ENCODE assay signal across 1 cellular context in the genomic region with DNA sequence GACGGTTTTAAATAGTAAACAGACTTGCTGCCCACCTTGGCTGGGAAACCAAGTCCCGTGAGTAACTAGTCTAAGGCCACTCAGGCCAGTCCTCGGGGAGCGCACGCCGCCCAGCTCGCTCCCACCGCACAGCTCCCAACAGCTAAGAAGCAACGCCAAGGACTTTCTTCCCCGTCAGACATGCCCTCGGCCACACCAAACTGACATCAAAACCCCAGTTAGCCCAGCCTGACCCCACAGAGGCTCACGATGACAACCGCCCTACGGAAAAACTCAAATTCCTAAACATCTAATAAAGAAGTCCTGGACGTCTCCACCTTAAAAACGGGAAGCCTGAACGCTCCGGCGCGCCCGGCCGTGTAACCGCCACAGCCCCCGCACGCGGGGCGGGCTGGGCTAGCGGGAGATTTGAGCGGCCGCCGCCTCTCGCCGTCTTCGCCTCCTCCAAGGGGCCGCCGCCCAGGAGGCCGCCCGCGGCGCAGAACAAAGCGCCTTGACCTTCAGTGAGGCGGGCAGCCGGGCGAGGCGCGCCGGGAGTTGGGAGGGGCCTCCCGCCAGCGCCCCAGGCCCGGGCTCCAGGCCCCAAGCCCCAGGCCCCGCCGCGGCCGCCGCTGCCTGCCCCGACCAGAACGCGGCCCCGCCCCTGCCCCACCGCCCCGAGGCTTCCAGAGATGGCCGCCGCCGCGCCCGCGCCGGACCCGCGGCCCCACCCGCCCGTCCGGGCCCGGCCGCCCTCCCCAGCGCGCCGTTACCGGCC.
TF ChIP-seq lines count a peak whose summit lies in the region.

No MANE protein-coding gene starts in this region.

TF ChIP-seq in HepG2, 621 proteins besides CTCF, POLR2A, EP300 and RAD21 (continued from another document and continues in another):
- TF ChIP-seq STAG1 (CRISPR knock-in tag; IDR thresholded peaks at IDR 0.05) (no peak), POGZ (CRISPR knock-in tag; IDR thresholded peaks at IDR 0.05) (no peak), ZNF382 (CRISPR knock-in tag; IDR thresholded peaks at IDR 0.05; ENCODE audit: borderline replicate concordance) (no peak), EHMT2 (IDR thresholded peaks at IDR 0.05; ENCODE audit: borderline replicate concordance, low read depth, low read length) (no peak), ZNF589 (CRISPR knock-in tag; conservative IDR thresholded peaks at IDR 0.05) (no peak), CEBPG (CRISPR knock-in tag; IDR thresholded peaks at IDR 0.05) (no peak), PAX8 (CRISPR knock-in tag; IDR thresholded peaks at IDR 0.05; ENCODE audit: borderline replicate concordance) (no peak), GABPB1 (CRISPR knock-in tag; IDR thresholded peaks at IDR 0.05) (0 out of 2 replicates have a peak, but pooled peaks have one; percentile 18), SOX6 (IDR thresholded peaks at IDR 0.05) (no peak), SOX6 (CRISPR knock-in tag; IDR thresholded peaks at IDR 0.05) (no peak), ZNF432 (CRISPR knock-in tag; IDR thresholded peaks at IDR 0.05; ENCODE audit: borderline replicate concordance) (no peak), TSC22D2 (CRISPR knock-in tag; IDR thresholded peaks at IDR 0.05; ENCODE audit: borderline replicate concordance) (no peak), TCF12 (IDR thresholded peaks at IDR 0.05) (no peak), TCF12 (CRISPR knock-in tag; IDR thresholded peaks at IDR 0.05) (no peak), JUNB (CRISPR knock-in tag; IDR thresholded peaks at IDR 0.05; ENCODE audit: borderline replicate concordance) (no peak), SRSF9 (IDR thresholded peaks at IDR 0.05; ENCODE audit: borderline replicate concordance, insufficient read depth, low read depth, low read length, poor library complexity, severe bottlenecking) (no peak), ZNF264 (CRISPR knock-in tag; IDR thresholded peaks at IDR 0.05) (no peak), FOXM1 (CRISPR knock-in tag; IDR thresholded peaks at IDR 0.05) (no peak), ZMAT3 (CRISPR knock-in tag; conservative IDR thresholded peaks at IDR 0.05) (no peak), ZNF577 (CRISPR knock-in tag; IDR thresholded peaks at IDR 0.05; ENCODE audit: borderline replicate concordance, low read depth) (no peak), SUZ12 (IDR thresholded peaks at IDR 0.05; ENCODE audit: low read depth, low read length) (no peak), GATAD1 (CRISPR knock-in tag; IDR thresholded peaks at IDR 0.05) (no peak), KDM5A (IDR thresholded peaks at IDR 0.05; ENCODE audit: borderline replicate concordance, low read length) (peak; percentile 9; the same call in 1 of the 2 replicates), SP140L (CRISPR knock-in tag; IDR thresholded peaks at IDR 0.05; ENCODE audit: borderline replicate concordance) (no peak), HNRNPUL1 (IDR thresholded peaks at IDR 0.05; ENCODE audit: low read depth, low read length) (no peak), SRSF4 (IDR thresholded peaks at IDR 0.05; ENCODE audit: low read depth, low read length, poor library complexity, severe bottlenecking) (no peak), SIX1 (CRISPR knock-in tag; IDR thresholded peaks at IDR 0.05; ENCODE audit: borderline replicate concordance) (no peak)
- TF ChIP-seq, protein P1, sequence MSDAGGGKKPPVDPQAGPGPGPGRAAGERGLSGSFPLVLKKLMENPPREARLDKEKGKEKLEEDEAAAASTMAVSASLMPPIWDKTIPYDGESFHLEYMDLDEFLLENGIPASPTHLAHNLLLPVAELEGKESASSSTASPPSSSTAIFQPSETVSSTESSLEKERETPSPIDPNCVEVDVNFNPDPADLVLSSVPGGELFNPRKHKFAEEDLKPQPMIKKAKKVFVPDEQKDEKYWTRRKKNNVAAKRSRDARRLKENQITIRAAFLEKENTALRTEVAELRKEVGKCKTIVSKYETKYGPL (CRISPR knock-in tag; IDR thresholded peaks at IDR 0.05), result no peak
- TF ChIP-seq, protein P2, sequence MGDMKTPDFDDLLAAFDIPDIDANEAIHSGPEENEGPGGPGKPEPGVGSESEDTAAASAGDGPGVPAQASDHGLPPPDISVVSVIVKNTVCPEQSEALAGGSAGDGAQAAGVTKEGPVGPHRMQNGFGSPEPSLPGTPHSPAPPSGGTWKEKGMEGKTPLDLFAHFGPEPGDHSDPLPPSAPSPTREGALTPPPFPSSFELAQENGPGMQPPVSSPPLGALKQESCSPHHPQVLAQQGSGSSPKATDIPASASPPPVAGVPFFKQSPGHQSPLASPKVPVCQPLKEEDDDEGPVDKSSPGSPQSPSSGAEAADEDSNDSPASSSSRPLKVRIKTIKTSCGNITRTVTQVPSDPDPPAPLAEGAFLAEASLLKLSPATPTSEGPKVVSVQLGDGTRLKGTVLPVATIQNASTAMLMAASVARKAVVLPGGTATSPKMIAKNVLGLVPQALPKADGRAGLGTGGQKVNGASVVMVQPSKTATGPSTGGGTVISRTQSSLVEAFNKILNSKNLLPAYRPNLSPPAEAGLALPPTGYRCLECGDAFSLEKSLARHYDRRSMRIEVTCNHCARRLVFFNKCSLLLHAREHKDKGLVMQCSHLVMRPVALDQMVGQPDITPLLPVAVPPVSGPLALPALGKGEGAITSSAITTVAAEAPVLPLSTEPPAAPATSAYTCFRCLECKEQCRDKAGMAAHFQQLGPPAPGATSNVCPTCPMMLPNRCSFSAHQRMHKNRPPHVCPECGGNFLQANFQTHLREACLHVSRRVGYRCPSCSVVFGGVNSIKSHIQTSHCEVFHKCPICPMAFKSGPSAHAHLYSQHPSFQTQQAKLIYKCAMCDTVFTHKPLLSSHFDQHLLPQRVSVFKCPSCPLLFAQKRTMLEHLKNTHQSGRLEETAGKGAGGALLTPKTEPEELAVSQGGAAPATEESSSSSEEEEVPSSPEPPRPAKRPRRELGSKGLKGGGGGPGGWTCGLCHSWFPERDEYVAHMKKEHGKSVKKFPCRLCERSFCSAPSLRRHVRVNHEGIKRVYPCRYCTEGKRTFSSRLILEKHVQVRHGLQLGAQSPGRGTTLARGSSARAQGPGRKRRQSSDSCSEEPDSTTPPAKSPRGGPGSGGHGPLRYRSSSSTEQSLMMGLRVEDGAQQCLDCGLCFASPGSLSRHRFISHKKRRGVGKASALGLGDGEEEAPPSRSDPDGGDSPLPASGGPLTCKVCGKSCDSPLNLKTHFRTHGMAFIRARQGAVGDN (CRISPR knock-in tag; IDR thresholded peaks at IDR 0.05), result no peak; the same call in 1 of the 2 replicates
- TF ChIP-seq, protein P3, sequence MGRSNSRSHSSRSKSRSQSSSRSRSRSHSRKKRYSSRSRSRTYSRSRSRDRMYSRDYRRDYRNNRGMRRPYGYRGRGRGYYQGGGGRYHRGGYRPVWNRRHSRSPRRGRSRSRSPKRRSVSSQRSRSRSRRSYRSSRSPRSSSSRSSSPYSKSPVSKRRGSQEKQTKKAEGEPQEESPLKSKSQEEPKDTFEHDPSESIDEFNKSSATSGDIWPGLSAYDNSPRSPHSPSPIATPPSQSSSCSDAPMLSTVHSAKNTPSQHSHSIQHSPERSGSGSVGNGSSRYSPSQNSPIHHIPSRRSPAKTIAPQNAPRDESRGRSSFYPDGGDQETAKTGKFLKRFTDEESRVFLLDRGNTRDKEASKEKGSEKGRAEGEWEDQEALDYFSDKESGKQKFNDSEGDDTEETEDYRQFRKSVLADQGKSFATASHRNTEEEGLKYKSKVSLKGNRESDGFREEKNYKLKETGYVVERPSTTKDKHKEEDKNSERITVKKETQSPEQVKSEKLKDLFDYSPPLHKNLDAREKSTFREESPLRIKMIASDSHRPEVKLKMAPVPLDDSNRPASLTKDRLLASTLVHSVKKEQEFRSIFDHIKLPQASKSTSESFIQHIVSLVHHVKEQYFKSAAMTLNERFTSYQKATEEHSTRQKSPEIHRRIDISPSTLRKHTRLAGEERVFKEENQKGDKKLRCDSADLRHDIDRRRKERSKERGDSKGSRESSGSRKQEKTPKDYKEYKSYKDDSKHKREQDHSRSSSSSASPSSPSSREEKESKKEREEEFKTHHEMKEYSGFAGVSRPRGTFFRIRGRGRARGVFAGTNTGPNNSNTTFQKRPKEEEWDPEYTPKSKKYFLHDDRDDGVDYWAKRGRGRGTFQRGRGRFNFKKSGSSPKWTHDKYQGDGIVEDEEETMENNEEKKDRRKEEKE (IDR thresholded peaks at IDR 0.05), result no peak
- TF ChIP-seq, protein P4, sequence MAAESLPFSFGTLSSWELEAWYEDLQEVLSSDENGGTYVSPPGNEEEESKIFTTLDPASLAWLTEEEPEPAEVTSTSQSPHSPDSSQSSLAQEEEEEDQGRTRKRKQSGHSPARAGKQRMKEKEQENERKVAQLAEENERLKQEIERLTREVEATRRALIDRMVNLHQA (CRISPR knock-in tag; IDR thresholded peaks at IDR 0.05), result no peak
- TF ChIP-seq, protein P5, sequence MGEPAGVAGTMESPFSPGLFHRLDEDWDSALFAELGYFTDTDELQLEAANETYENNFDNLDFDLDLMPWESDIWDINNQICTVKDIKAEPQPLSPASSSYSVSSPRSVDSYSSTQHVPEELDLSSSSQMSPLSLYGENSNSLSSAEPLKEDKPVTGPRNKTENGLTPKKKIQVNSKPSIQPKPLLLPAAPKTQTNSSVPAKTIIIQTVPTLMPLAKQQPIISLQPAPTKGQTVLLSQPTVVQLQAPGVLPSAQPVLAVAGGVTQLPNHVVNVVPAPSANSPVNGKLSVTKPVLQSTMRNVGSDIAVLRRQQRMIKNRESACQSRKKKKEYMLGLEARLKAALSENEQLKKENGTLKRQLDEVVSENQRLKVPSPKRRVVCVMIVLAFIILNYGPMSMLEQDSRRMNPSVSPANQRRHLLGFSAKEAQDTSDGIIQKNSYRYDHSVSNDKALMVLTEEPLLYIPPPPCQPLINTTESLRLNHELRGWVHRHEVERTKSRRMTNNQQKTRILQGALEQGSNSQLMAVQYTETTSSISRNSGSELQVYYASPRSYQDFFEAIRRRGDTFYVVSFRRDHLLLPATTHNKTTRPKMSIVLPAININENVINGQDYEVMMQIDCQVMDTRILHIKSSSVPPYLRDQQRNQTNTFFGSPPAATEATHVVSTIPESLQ (CRISPR knock-in tag; conservative IDR thresholded peaks at IDR 0.05), result no peak
- TF ChIP-seq, protein P6, sequence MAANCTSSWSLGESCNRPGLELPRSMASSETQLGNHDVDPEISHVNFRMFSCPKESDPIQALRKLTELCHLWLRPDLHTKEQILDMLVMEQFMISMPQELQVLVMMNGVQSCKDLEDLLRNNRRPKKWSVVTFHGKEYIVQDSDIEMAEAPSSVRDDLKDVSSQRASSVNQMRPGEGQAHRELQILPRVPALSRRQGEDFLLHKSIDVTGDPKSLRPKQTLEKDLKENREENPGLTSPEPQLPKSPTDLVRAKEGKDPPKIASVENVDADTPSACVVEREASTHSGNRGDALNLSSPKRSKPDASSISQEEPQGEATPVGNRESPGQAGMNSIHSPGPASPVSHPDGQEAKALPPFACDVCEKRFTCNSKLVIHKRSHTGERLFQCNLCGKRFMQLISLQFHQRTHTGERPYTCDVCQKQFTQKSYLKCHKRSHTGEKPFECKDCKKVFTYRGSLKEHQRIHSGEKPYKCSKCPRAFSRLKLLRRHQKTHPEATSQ (CRISPR knock-in tag; IDR thresholded peaks at IDR 0.05; ENCODE audit: borderline replicate concordance), result no peak
- TF ChIP-seq, protein P7, sequence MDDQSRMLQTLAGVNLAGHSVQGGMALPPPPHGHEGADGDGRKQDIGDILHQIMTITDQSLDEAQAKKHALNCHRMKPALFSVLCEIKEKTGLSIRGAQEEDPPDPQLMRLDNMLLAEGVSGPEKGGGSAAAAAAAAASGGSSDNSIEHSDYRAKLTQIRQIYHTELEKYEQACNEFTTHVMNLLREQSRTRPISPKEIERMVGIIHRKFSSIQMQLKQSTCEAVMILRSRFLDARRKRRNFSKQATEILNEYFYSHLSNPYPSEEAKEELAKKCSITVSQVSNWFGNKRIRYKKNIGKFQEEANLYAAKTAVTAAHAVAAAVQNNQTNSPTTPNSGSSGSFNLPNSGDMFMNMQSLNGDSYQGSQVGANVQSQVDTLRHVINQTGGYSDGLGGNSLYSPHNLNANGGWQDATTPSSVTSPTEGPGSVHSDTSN (CRISPR knock-in tag; IDR thresholded peaks at IDR 0.05; ENCODE audit: borderline replicate concordance), result no peak
- TF ChIP-seq, protein P8, sequence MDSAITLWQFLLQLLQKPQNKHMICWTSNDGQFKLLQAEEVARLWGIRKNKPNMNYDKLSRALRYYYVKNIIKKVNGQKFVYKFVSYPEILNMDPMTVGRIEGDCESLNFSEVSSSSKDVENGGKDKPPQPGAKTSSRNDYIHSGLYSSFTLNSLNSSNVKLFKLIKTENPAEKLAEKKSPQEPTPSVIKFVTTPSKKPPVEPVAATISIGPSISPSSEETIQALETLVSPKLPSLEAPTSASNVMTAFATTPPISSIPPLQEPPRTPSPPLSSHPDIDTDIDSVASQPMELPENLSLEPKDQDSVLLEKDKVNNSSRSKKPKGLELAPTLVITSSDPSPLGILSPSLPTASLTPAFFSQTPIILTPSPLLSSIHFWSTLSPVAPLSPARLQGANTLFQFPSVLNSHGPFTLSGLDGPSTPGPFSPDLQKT (CRISPR knock-in tag; IDR thresholded peaks at IDR 0.05; ENCODE audit: borderline replicate concordance), result no peak
- TF ChIP-seq, protein P9, sequence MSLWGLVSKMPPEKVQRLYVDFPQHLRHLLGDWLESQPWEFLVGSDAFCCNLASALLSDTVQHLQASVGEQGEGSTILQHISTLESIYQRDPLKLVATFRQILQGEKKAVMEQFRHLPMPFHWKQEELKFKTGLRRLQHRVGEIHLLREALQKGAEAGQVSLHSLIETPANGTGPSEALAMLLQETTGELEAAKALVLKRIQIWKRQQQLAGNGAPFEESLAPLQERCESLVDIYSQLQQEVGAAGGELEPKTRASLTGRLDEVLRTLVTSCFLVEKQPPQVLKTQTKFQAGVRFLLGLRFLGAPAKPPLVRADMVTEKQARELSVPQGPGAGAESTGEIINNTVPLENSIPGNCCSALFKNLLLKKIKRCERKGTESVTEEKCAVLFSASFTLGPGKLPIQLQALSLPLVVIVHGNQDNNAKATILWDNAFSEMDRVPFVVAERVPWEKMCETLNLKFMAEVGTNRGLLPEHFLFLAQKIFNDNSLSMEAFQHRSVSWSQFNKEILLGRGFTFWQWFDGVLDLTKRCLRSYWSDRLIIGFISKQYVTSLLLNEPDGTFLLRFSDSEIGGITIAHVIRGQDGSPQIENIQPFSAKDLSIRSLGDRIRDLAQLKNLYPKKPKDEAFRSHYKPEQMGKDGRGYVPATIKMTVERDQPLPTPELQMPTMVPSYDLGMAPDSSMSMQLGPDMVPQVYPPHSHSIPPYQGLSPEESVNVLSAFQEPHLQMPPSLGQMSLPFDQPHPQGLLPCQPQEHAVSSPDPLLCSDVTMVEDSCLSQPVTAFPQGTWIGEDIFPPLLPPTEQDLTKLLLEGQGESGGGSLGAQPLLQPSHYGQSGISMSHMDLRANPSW (CRISPR knock-in tag; IDR thresholded peaks at IDR 0.05; ENCODE audit: borderline replicate concordance), result no peak
- TF ChIP-seq, protein P10, sequence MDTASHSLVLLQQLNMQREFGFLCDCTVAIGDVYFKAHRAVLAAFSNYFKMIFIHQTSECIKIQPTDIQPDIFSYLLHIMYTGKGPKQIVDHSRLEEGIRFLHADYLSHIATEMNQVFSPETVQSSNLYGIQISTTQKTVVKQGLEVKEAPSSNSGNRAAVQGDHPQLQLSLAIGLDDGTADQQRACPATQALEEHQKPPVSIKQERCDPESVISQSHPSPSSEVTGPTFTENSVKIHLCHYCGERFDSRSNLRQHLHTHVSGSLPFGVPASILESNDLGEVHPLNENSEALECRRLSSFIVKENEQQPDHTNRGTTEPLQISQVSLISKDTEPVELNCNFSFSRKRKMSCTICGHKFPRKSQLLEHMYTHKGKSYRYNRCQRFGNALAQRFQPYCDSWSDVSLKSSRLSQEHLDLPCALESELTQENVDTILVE (CRISPR knock-in tag; IDR thresholded peaks at IDR 0.05), result no peak
